ENCODE assay signal across 13 cellular contexts in genomic region chr12:127284870-127285431, GRCh38.
DNase-seq lines count a peak whose midpoint lies in the region; ATAC-seq, FAIRE-seq and TF ChIP-seq lines count a peak whose summit lies in the region.
"Had no signal": no experiment of that assay in that cellular context is flagged by ENCODE, and none has a peak within 500 bp of the region (broad histone marks: within the 10 kb centered on the region; RNA-seq: fewer than 3 reads in every experiment).

No MANE protein-coding gene starts in this region.

- TF ChIP-seq CTCF in AG04449 (IDR thresholded peaks at IDR 0.05; ENCODE audit: insufficient read depth, low read length, missing control alignments) (no peak), brain microvascular endothelial cell (IDR thresholded peaks at IDR 0.05; ENCODE audit: low read depth, low read length, missing control alignments) (no peak)

- peak; percentile 92 for DNase-seq in AG04449 (ENCODE audit: low read depth, low spot score)
- DNase-seq in H54 (ENCODE audit: insufficient read length, low spot score): peak; percentile 49
- DNase-seq in brain microvascular endothelial cell: peak; percentile 65
- peak; percentile 23 for DNase-seq in hepatic stellate cell (ENCODE audit: low spot score)
- no peak for DNase-seq in NCI-H1105 (lab: John Stamatoyannopoulos, UW)
- DNase-seq in inferior parietal cortex (ENCODE audit: extremely low spot score): no peak
- DNase-seq: CD4-positive, alpha-beta memory T cell; mucosa of descending colon; NCI-H2029; spleen had no signal

- in situ Hi-C loops in brain microvascular endothelial cell (cut with HindIII; ENCODE audit: low pct_ligation_motif_present, low sequenced_read_pairs): loop anchor here (25.0 kb wide), 1 partner anchor 173 kb away; no protein-coding TSS in a partner anchor

- H3K4me3 ChIP-seq in AG04449 (ENCODE audit: low read depth, low read length) (no peak overlapping the region), brain microvascular endothelial cell (ENCODE audit: low read depth, low read length) (no peak overlapping the region)
- H3K4me3 ChIP-seq: hepatocyte, mucosa of descending colon, spleen had no signal

- CTCF ChIA-PET in AG04449 (lab: Yijun Ruan, JAX): interaction anchor here (0.6 to 8.0 kb wide), 8 partner anchors 8 to 392 kb away, joined by 3 to 48 read pairs (median 4); no protein-coding TSS in a partner anchor

- no peak for ATAC-seq in HG03520 (IDR thresholded peaks at IDR 0.05; ENCODE audit: unreplicated experiment)
- no peak for ATAC-seq in GM19351 (IDR thresholded peaks at IDR 0.05; ENCODE audit: unreplicated experiment)
- ATAC-seq: mucosa of descending colon had no signal

- no peaks in the 10 kb centered on the region for H3K27me3 ChIP-seq in brain microvascular endothelial cell (replicated peaks)

- FAIRE-seq in H54 (lab: Jason Lieb, UNC): no peak

- no peak for TF ChIP-seq POLR2A in H54 (IDR thresholded peaks at IDR 0.05; ENCODE audit: low read depth, low read length)

- peak overlapping the region; percentile 88 for H3K27ac ChIP-seq in brain microvascular endothelial cell
- H3K27ac ChIP-seq: hepatocyte, spleen had no signal

- POLR2A ChIA-PET in AG04449 (lab: Yijun Ruan, JAX): interaction anchor here (0.5 to 1.2 kb wide), 3 partner anchors 12 to 54 kb away, joined by 3 to 6 read pairs (median 3); no protein-coding TSS in a partner anchor

- no peaks in the 10 kb centered on the region for H3K36me3 ChIP-seq in brain microvascular endothelial cell (replicated peaks)
- H3K36me3 ChIP-seq: spleen had no signal

Comparison
In these comparisons a context has a peak if more than half of its experiments do, and no peak if none do; other contexts are left out.
1. DNase-seq: peak in AG04449 (single experiment), H54 (single experiment), brain microvascular endothelial cell (single experiment) and hepatic stellate cell (single experiment); none in NCI-H1105 (single experiment) and inferior parietal cortex (single experiment).